In the genomic region with DNA sequence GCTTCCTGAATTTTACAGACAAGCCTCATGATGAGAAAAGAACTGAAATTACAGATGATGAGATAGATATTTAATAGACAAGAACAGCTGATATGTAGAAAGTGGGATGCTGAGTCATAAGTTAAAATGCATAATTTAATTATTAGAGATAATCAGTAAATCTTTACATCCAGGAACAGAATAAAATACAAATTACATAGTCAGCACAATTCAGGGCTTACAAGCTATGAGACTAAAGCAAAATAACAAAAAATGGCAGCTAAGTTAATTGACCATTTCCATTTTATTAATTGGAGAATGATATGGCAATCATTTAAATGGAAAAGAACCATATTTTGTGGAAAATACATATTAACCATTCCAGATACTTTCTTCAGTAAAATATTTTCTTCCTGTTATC, we compare ENCODE assay signal across 7 cellular contexts.
"Had no signal": no experiment of that assay in that cellular context is flagged by ENCODE, and none has a peak within 500 bp of the region (broad histone marks: within the 10 kb centered on the region; RNA-seq: fewer than 3 reads in every experiment).

No MANE protein-coding gene starts in this region.

- H3K4me2 ChIP-seq: GM23338 had no signal

- H3K4me3 ChIP-seq: GM23338, HAP-1 had no signal

- ATAC-seq: GM23338, HCT116 had no signal

- DNase-seq: H7, HFFc6, KG1 had no signal

- H3K4me1 ChIP-seq: HAP-1 had no signal

- H3K36me3 ChIP-seq: HAP-1 had no signal

- H3K9me3 ChIP-seq: HAP-1 had no signal

- H3K27ac ChIP-seq: HL-60 had no signal

- H2AFZ ChIP-seq: GM23338 had no signal
